ENCODE assay signal across 17 cellular contexts in the genomic region with DNA sequence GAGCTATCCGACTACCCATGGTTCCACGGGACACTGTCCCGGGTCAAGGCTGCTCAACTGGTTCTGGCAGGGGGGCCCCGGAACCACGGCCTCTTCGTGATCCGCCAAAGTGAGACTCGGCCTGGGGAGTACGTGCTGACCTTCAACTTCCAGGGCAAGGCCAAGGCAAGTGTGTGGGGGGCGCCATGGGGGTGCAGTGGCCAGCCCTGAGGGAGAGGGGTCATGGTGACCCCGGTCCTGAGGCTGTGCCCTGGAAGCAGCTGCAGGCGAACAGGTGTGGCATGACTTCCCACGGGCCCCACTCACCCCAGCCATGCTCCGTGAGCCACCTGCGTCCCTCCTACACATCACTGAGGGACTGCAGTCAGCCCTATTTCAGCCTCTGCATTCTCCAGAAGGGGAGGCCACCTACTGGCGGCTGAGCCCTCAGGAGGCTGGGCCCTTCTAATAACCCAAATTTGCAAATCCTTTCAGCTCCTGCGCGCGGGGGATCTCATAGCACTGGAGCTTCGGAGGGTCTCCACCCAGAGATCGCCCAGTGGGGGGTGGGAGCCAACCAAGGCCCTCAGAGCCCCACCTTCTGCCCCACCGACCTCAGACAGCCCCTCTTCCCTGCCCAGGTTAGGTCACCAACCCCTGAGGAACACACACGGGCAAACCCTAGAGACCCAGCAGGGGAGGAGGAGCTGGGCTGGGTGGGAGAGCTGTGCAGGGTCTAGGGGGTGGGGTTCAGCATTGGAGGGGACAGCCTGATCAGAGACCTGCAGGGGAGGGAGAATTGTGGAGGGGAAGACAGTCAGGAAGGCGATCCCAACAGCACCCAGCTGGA. TPM values are rescaled to one million over a fixed set of nuclear protein-coding genes. Genes with fewer than 3 reads are reported as not detected.
DNase-seq lines count a peak whose midpoint lies in the region; TF ChIP-seq lines count a peak whose summit lies in the region.
"Had no signal": no experiment of that assay in that cellular context is flagged by ENCODE, and none has a peak within 500 bp of the region (broad histone marks: within the 10 kb centered on the region; RNA-seq: fewer than 3 reads in every experiment).

No MANE protein-coding gene starts in this region.

- H2BK5ac ChIP-seq in mesendoderm (ENCODE audit: low read length) = no peak overlapping the region

- no peak overlapping the region for H4K8ac ChIP-seq in mesendoderm (ENCODE audit: low read depth, low read length)

- H4K5ac ChIP-seq in mesendoderm (ENCODE audit: low read length) = no peak overlapping the region

- peak; percentile 85 for TF ChIP-seq CTCF in SU-DHL-6 (IDR thresholded peaks at IDR 0.05; ENCODE audit: insufficient read depth, low read length, poor library complexity, severe bottlenecking)

- no peaks in the 10 kb centered on the region for H3K9me3 ChIP-seq in SU-DHL-6 (ENCODE audit: insufficient read depth, low read length)

- H3K27me3 ChIP-seq in H7 (ENCODE audit: control insufficient read depth, insufficient read depth, low read length) (peaks cover 4% of the 10 kb centered on the region; the same call in 1 of the 2 replicates), SU-DHL-6 (ENCODE audit: low read length) (no peaks in the 10 kb centered on the region), mesendoderm (ENCODE audit: insufficient read depth, low read length, poor library complexity) (no peaks in the 10 kb centered on the region)

- no peak overlapping the region for H3K56ac ChIP-seq in mesendoderm (ENCODE audit: low read length)

- H3K79me2 ChIP-seq in SU-DHL-6 (ENCODE audit: insufficient read depth, low read length) (no peaks in the 10 kb centered on the region), mesendoderm (ENCODE audit: control insufficient read depth, insufficient read depth, low read length) (no peaks in the 10 kb centered on the region)

- H3K79me1 ChIP-seq in mesendoderm (ENCODE audit: low read length) = no peaks in the 10 kb centered on the region

- H3K9ac ChIP-seq in SU-DHL-6 (ENCODE audit: low read length) (peak overlapping the region; percentile 17; the same call in 1 of the 2 replicates), mesendoderm (ENCODE audit: low read length) (no peak overlapping the region)

- DNase-seq in ELF-1 (ENCODE audit: low read depth, low spot score) = peak; percentile 48
- peak; percentile 87 for DNase-seq in H7
- peak; percentile 39 for DNase-seq in mesendoderm
- no peak for DNase-seq in epidermal melanocyte (ENCODE audit: insufficient read length, low spot score)
- no peak for DNase-seq in stimulated activated naive CD4-positive, alpha-beta T cell treated with Interleukin-2 at 50 U/mL for 16 hours (lab: John Stamatoyannopoulos, UW)
- DNase-seq in NOMO-1 treated with DMSO at 0.1 percent for 48 hours (lab: John Stamatoyannopoulos, UW; ENCODE audit: unreplicated experiment) = no peak
- DNase-seq in activated CD8-positive, alpha-beta memory T cell treated with anti-CD3 and anti-CD28 coated beads for 24 hours = no peak
- DNase-seq: activated CD4-positive, alpha-beta T cell treated with anti-CD3 and anti-CD28 coated beads, Interleukin-2, amount 10 ng/mL, durations not matched to agents 7 days and 5 days; effector memory CD4-positive, alpha-beta T cell; hippocampal formation; Kasumi-1; NCI-H1694 treated with DMSO at 0.1 percent for 48 hours had no signal

- no peak overlapping the region for H3K23ac ChIP-seq in mesendoderm (ENCODE audit: low read length)

- H3K4me1 ChIP-seq in mesendoderm (ENCODE audit: control insufficient read depth, low read depth, low read length) = no peaks in the 10 kb centered on the region

- peaks cover 90% of the 10 kb centered on the region for H3F3A ChIP-seq in SU-DHL-6 (ENCODE audit: insufficient read depth)

- H2AK5ac ChIP-seq in mesendoderm (ENCODE audit: low read length) = no peak overlapping the region

- H3K4me3 ChIP-seq in H7 (ENCODE audit: insufficient read depth, low read depth, low read length) (no peak overlapping the region), SU-DHL-6 (ENCODE audit: insufficient read depth, low read length, poor library complexity, severe bottlenecking) (no peak overlapping the region), mesendoderm (ENCODE audit: low read length) (no peak overlapping the region)
- H3K4me3 ChIP-seq: SK-N-MC had no signal

- H2AFZ ChIP-seq in SU-DHL-6 (ENCODE audit: low read depth, low read length, severe bottlenecking) = no peak overlapping the region

- no peak overlapping the region for H3K4ac ChIP-seq in mesendoderm (ENCODE audit: low read depth, low read length)

- no peaks in the 10 kb centered on the region for H3K9me2 ChIP-seq in SU-DHL-6 (replicated peaks; ENCODE audit: insufficient read depth, low read length)

- WGBS in mesendoderm (ENCODE audit: extremely low coverage, insufficient coverage, low lambda C conversion rate) = no CpG with 5 or more reads among the region's 24 CpGs

- H2BK120ac ChIP-seq in mesendoderm (ENCODE audit: low read depth, low read length) = no peak overlapping the region

- peak overlapping the region; percentile 22 for H3K4me2 ChIP-seq in SU-DHL-6 (ENCODE audit: low read depth, low read length, poor library complexity, severe bottlenecking)
- no peak overlapping the region for H3K4me2 ChIP-seq in mesendoderm (ENCODE audit: low read length)

- H3K36me3 ChIP-seq in H7 (replicated peaks; ENCODE audit: control insufficient read depth, insufficient read depth, low read length) (no peaks in the 10 kb centered on the region), SU-DHL-6 (ENCODE audit: low read length) (0 out of 2 replicates have a peak, but pooled peaks cover 6% of the 10 kb centered on the region), mesendoderm (ENCODE audit: control insufficient read depth, insufficient read depth, low read length) (no peaks in the 10 kb centered on the region)

- peak overlapping the region; percentile 89 for H3K27ac ChIP-seq in SU-DHL-6 (ENCODE audit: low read depth, low read length)
- H3K27ac ChIP-seq in mesendoderm (ENCODE audit: low read depth, low read length) = no peak overlapping the region
- H3K27ac ChIP-seq: SK-N-MC had no signal

- no peaks in the 10 kb centered on the region; the same call in 1 of the 2 replicates for H4K20me1 ChIP-seq in SU-DHL-6 (ENCODE audit: low read depth, low read length)

- no peak overlapping the region for H3K18ac ChIP-seq in mesendoderm (ENCODE audit: low read length)

- H2BK15ac ChIP-seq in mesendoderm (replicated peaks; ENCODE audit: low read depth) = no peak overlapping the region

RNA-seq across cellular contexts. Expression of gene SH2B2, which starts 30.8 kb away (rescaled TPM):
- 6.2 and 11.1 TPM in 2 replicates for total RNA-seq in H7 (2014; rRNA removed; shearing (Covaris generic))
- polyA plus RNA-seq in mesendoderm (2013, experiment 1 of 2) = 3.1 TPM
- 3.2 TPM for polyA plus RNA-seq in mesendoderm (2013, experiment 2 of 2)

RNA-seq across cellular contexts. Expression of gene SPDYE6, which starts 38.8 kb away (rescaled TPM):
- total RNA-seq in H7 (2014; rRNA removed; shearing (Covaris generic)) = not detected in 2 replicates
- polyA plus RNA-seq in mesendoderm (2013, experiment 1 of 2) = not detected
- not detected for polyA plus RNA-seq in mesendoderm (2013, experiment 2 of 2)
- total RNA-seq: activated CD4-positive, alpha-beta T cell treated with anti-CD3 and anti-CD28 coated beads, Interleukin-2, amount 10 ng/mL, durations not matched to agents 7 days and 5 days; mononuclear cell; right cardiac atrium; subcutaneous adipose tissue had no signal

Comparison
In these comparisons a context has a peak if more than half of its experiments do, and no peak if none do; other contexts are left out.
1. DNase-seq: peak in ELF-1 (single experiment), H7 (single experiment) and mesendoderm (single experiment); none in epidermal melanocyte (single experiment), stimulated activated naive CD4-positive, alpha-beta T cell treated with Interleukin-2 at 50 U/mL for 16 hours (single experiment), NOMO-1 treated with DMSO at 0.1 percent for 48 hours (single experiment) and activated CD8-positive, alpha-beta memory T cell treated with anti-CD3 and anti-CD28 coated beads for 24 hours (single experiment).